Comparison of ENCODE assay signal across 11 cellular contexts in genomic region chr19:45599286-45599685, GRCh38. TPM values are rescaled to one million over a fixed set of nuclear protein-coding genes. Genes with fewer than 3 reads are reported as not detected.
DNase-seq lines count a peak whose midpoint lies in the region; ATAC-seq, FAIRE-seq and TF ChIP-seq lines count a peak whose summit lies in the region.
"Had no signal": no experiment of that assay in that cellular context is flagged by ENCODE, and none has a peak within 500 bp of the region (broad histone marks: within the 10 kb centered on the region; RNA-seq: fewer than 3 reads in every experiment).

No MANE protein-coding gene starts in this region.

- no peak for TF ChIP-seq POLR2A in GM12878 (IDR thresholded peaks at IDR 0.05; ENCODE audit: low read depth, low read length)
- no peak for TF ChIP-seq POLR2A in sigmoid colon (IDR thresholded peaks at IDR 0.05)

- no peak for TF ChIP-seq RAD21 in GM12878 (IDR thresholded peaks at IDR 0.05; ENCODE audit: insufficient read depth, low read depth, low read length)

- TF ChIP-seq CTCF in GM12878 (IDR thresholded peaks at IDR 0.05 in 2 of 3, conservative IDR thresholded peaks at IDR 0.05 in 1 of 3; ENCODE audit: control insufficient read depth in 2 of 3, extremely low read depth in 1 of 3, insufficient read depth in 1 of 3, low read depth in 3 of 3, low read length in 3 of 3) (no peak; a peak in 1 of 6 replicates), neutrophil (IDR thresholded peaks at IDR 0.05) (no peak), sigmoid colon (IDR thresholded peaks at IDR 0.05) (no peak)

- no peaks in the 10 kb centered on the region for H4K20me1 ChIP-seq in GM12878 (ENCODE audit: control insufficient read depth, insufficient read depth)

- H3K36me3 ChIP-seq in H7 (replicated peaks; ENCODE audit: control insufficient read depth, insufficient read depth, low read length) (no peaks in the 10 kb centered on the region), GM12878 (ENCODE audit: control insufficient read depth in 2 of 2, insufficient read depth in 2 of 2, low read length in 1 of 2) (no peaks in the 10 kb centered on the region), neutrophil (no peaks in the 10 kb centered on the region), sigmoid colon (no peaks in the 10 kb centered on the region)

- H3K4me1 ChIP-seq in GM12878 (ENCODE audit: control insufficient read depth, insufficient read depth, low read length) (no peaks in the 10 kb centered on the region), neutrophil (ENCODE audit: control insufficient read depth in 1 of 2, insufficient read depth in 1 of 2, low read depth in 1 of 2, low read length in 1 of 2) (peaks cover 54 to 63% of the 10 kb centered on the region in 2 experiments), sigmoid colon (peaks cover 0 to 10% (median 3%) of the 10 kb centered on the region in 4 donors)
- H3K4me1 ChIP-seq: Caco-2 had no signal

- POLR2A ChIA-PET in GM12878 (lab: Charles Lee), result no interaction called here

- no peak for FAIRE-seq in GM12878 (lab: Jason Lieb, UNC)

- SMC1A ChIA-PET in GM12878 (lab: Charles Lee; ENCODE audit: uncharacterized antibody, unreplicated experiment), result no interaction called here

- in situ Hi-C loops in GM12878 (cut with MboI), result no loop called here

- no peak overlapping the region for H3K9ac ChIP-seq in GM12878 (ENCODE audit: control insufficient read depth, insufficient read depth, low read length)

- intact Hi-C loops in GM12878 (cut with micrococcal nuclease; ENCODE audit: unreplicated experiment) (no loop called here), sigmoid colon (cut with DNase I) (no loop called here)

- H3K27me3 ChIP-seq in H7 (ENCODE audit: control insufficient read depth, insufficient read depth, low read length), result peaks cover 61% of the 10 kb centered on the region
- H3K27me3 ChIP-seq in GM12878 (replicated peaks in 1 of 2; ENCODE audit: control insufficient read depth in 2 of 2, insufficient read depth in 2 of 2, low read length in 1 of 2), result peaks cover 4 to 19% of the 10 kb centered on the region in 2 experiments
- H3K27me3 ChIP-seq in neutrophil, result peaks cover 42% of the 10 kb centered on the region
- H3K27me3 ChIP-seq in sigmoid colon, result peaks cover 15 to 100% (median 70%) of the 10 kb centered on the region in 3 donors

- no peak overlapping the region for H3K4me2 ChIP-seq in GM12878 (ENCODE audit: control insufficient read depth, insufficient read depth)

- RAD21 ChIA-PET in GM12878 (lab: Charles Lee; ENCODE audit: unreplicated experiment), result no interaction called here

- H3K9me3 ChIP-seq in GM12878 (replicated peaks; ENCODE audit: control insufficient read depth, insufficient read depth, low read length), result no peaks in the 10 kb centered on the region
- no peaks in the 10 kb centered on the region for H3K9me3 ChIP-seq in neutrophil
- H3K9me3 ChIP-seq in sigmoid colon, result no peaks in the 10 kb centered on the region
- H3K9me3 ChIP-seq: Caco-2 had no signal

- H3K27ac ChIP-seq in GM12878 (ENCODE audit: control insufficient read depth, insufficient read depth) (no peak overlapping the region), neutrophil (peak overlapping the region; percentile 82), sigmoid colon (peak overlapping the region in 2 of 4 donors; percentile 29 to 46)
- H3K27ac ChIP-seq: SK-N-MC had no signal

- no TSS peak for BruUV-seq in GM12878 (replicated peaks; lab: Mats Ljungman, UMichigan)

- H3K4me3 ChIP-seq in H7 (ENCODE audit: insufficient read depth, low read depth, low read length) (no peak overlapping the region), GM12878 (no peak overlapping the region), neutrophil (ENCODE audit: low read depth in 1 of 2, low read length in 1 of 2) (peak overlapping the region in 1 of 2 experiments; percentile 50), sigmoid colon (no peak overlapping the region)
- H3K4me3 ChIP-seq: SK-N-MC had no signal

- H2AFZ ChIP-seq in GM12878 (ENCODE audit: control insufficient read depth, low read depth, low read length), result no peak overlapping the region

- CTCF ChIA-PET in GM12878 (lab: Yijun Ruan, JAX), result no interaction called here

- no peaks in the 10 kb centered on the region for H3K79me2 ChIP-seq in GM12878 (ENCODE audit: control insufficient read depth, insufficient read depth, low read length)

- TF ChIP-seq EP300 in GM12878 (IDR thresholded peaks at IDR 0.05; ENCODE audit: borderline replicate concordance in 1 of 2, control insufficient read depth in 1 of 2, low read depth in 2 of 2, low read length in 2 of 2), result no peak
- TF ChIP-seq EP300 in sigmoid colon (IDR thresholded peaks at IDR 0.05), result no peak

- 0% methylated on average over 12 of the region's 13 CpGs for WGBS in GM12878 (ENCODE audit: insufficient coverage, insufficient replicate concordance, low lambda C conversion rate, missing lambda C conversion rate)
- 8 to 16% methylated on average over 13 of the region's 13 CpGs for WGBS in sigmoid colon, 2 donors

- ATAC-seq in GM12878, result peak; percentile 50

- DNase-seq in H7, result peak; percentile 77
- DNase-seq in GM12878 (ENCODE audit: low read depth, low spot score), result no peak
- no peak for DNase-seq in sigmoid colon
- DNase-seq in NCI-H187 treated with DMSO at 0.1 percent for 48 hours (lab: John Stamatoyannopoulos, UW), result no peak
- DNase-seq: amygdala; Caco-2; effector CD8-positive, alpha-beta T cell; posterior cingulate gyrus; stimulated activated CD4-positive, alpha-beta T cell treated with anti-CD3 and anti-CD28 coated beads, Interleukin-2, amount 100 ng/mL, for 24 hours had no signal

TF ChIP-seq in GM12878, 131 proteins besides CTCF, POLR2A, EP300 and RAD21 (continues in another document):
- no peak for TF ChIP-seq CREB1 (IDR thresholded peaks at IDR 0.05; ENCODE audit: low read depth)

RNA-seq across cellular contexts. Expression of gene GPR4, which starts 2.7 kb away (rescaled TPM):
- total RNA-seq in H7 (2014; rRNA removed; shearing (Covaris generic)), result 0.07 and 0.41 TPM in 2 replicates
- 0.10 TPM in 1 of 2 replicates, not detected in the other for total RNA-seq in GM12878 (2013; cell fraction: nucleolus; rRNA removed)
- total RNA-seq in GM12878 (2014; rRNA removed), result not detected in 2 replicates
- not detected in 2 replicates for total RNA-seq in GM12878 (2014; rRNA removed; fragmentation: Illumina TruSeq; extraction: Trizol)
- not detected in 2 replicates for total RNA-seq in GM12878 (2021)
- polyA plus RNA-seq in GM12878 (2011; ENCODE audit: low read depth), result not detected
- polyA plus RNA-seq in GM12878 (2011; rRNA removed), result not detected in 2 replicates
- polyA plus RNA-seq in GM12878 (2011; cell fraction: cytosol; rRNA removed), result 0.07 TPM in 1 of 2 replicates, not detected in the other
- polyA plus RNA-seq in GM12878 (2011; cell fraction: nucleus; rRNA removed), result 0.12 and 0.13 TPM in 2 replicates
- polyA plus RNA-seq in GM12878 (2012), result not detected in 2 replicates
- not detected in 2 replicates for polyA plus RNA-seq in GM12878 (2014; fragmentation: Illumina TruSeq; extraction: Trizol)
- polyA plus RNA-seq in GM12878 (2014; fragmentation: Nextera tagmentation; extraction: Ambion mirVana), result not detected
- polyA plus RNA-seq in GM12878 (2014; rRNA removed), result 0.03 TPM in 1 of 2 replicates, not detected in the other
- not detected for polyA plus RNA-seq in GM12878 (2016; fragmentation: Nextera tagmentation; extraction: Ambion mirVana)
- not detected in 2 replicates for polyA minus RNA-seq in GM12878 (2011; rRNA and poly(A)+ RNA removed)
- not detected in 2 replicates for polyA minus RNA-seq in GM12878 (2011; cell fraction: cytosol; rRNA and poly(A)+ RNA removed)
- not detected in 2 replicates for polyA minus RNA-seq in GM12878 (2011; cell fraction: nucleus; rRNA and poly(A)+ RNA removed)
- total RNA-seq in sigmoid colon, result 1 to 10 TPM in 1 of 4 donors, under 1 TPM in 3; 0.55 to 1.9 (median 0.85) TPM
- polyA plus RNA-seq in sigmoid colon, result 1 to 10 TPM in 2 of 3 donors, under 1 TPM in 1; 0.46 to 1.8 (median 1.8) TPM
- total RNA-seq: Caco-2 had no signal

RNA-seq across cellular contexts. Expression of gene OPA3, which starts 14.7 kb away (rescaled TPM):
- total RNA-seq in H7 (2014; rRNA removed; shearing (Covaris generic)), result 12.6 and 14.2 TPM in 2 replicates
- 11.7 and 16.1 TPM in 2 replicates for total RNA-seq in GM12878 (2013; cell fraction: nucleolus; rRNA removed)
- total RNA-seq in GM12878 (2014; rRNA removed), result 5.9 and 8.0 TPM in 2 replicates
- total RNA-seq in GM12878 (2014; rRNA removed; fragmentation: Illumina TruSeq; extraction: Trizol), result 9.8 and 10.0 TPM in 2 replicates
- total RNA-seq in GM12878 (2021), result 18.1 and 22.2 TPM in 2 replicates
- polyA plus RNA-seq in GM12878 (2011; ENCODE audit: low read depth), result 4.2 TPM
- 15.0 and 24.3 TPM in 2 replicates for polyA plus RNA-seq in GM12878 (2011; rRNA removed)
- polyA plus RNA-seq in GM12878 (2011; cell fraction: cytosol; rRNA removed), result 32.7 and 39.1 TPM in 2 replicates
- 9.0 and 14.1 TPM in 2 replicates for polyA plus RNA-seq in GM12878 (2011; cell fraction: nucleus; rRNA removed)
- polyA plus RNA-seq in GM12878 (2012), result 7.4 and 7.6 TPM in 2 replicates
- 10.6 and 12.8 TPM in 2 replicates for polyA plus RNA-seq in GM12878 (2014; fragmentation: Illumina TruSeq; extraction: Trizol)
- polyA plus RNA-seq in GM12878 (2014; fragmentation: Nextera tagmentation; extraction: Ambion mirVana), result 1 to 10 TPM; 2.2 to 2.3 TPM
- 11.4 and 13.8 TPM in 2 replicates for polyA plus RNA-seq in GM12878 (2014; rRNA removed)
- 10 to 100 TPM; 21.7 to 22.4 TPM for polyA plus RNA-seq in GM12878 (2016; fragmentation: Nextera tagmentation; extraction: Ambion mirVana)
- 23.6 and 30.2 TPM in 2 replicates for polyA minus RNA-seq in GM12878 (2011; rRNA and poly(A)+ RNA removed)
- polyA minus RNA-seq in GM12878 (2011; cell fraction: cytosol; rRNA and poly(A)+ RNA removed), result 8.1 and 10.3 TPM in 2 replicates
- polyA minus RNA-seq in GM12878 (2011; cell fraction: nucleus; rRNA and poly(A)+ RNA removed), result 1.6 and 3.3 TPM in 2 replicates
- 1 to 10 TPM; 5.4 to 9.9 (median 8.1) TPM for total RNA-seq in sigmoid colon
- 10 to 100 TPM in 1 of 3 donors, 1 to 10 TPM in 2; 3.0 to 11.3 (median 4.4) TPM for polyA plus RNA-seq in sigmoid colon

RNA-seq across cellular contexts. Expression of gene EML2, which starts 39.9 kb away (rescaled TPM):
- total RNA-seq in H7 (2014; rRNA removed; shearing (Covaris generic)), result 42.5 and 48.6 TPM in 2 replicates
- total RNA-seq in GM12878 (2013; cell fraction: nucleolus; rRNA removed), result 163 and 188 TPM in 2 replicates
- 44.0 and 46.7 TPM in 2 replicates for total RNA-seq in GM12878 (2014; rRNA removed)
- 23.4 and 23.8 TPM in 2 replicates for total RNA-seq in GM12878 (2014; rRNA removed; fragmentation: Illumina TruSeq; extraction: Trizol)
- total RNA-seq in GM12878 (2021), result 64.0 and 72.2 TPM in 2 replicates
- polyA plus RNA-seq in GM12878 (2011; ENCODE audit: low read depth), result 29.8 TPM
- polyA plus RNA-seq in GM12878 (2011; rRNA removed), result 28.4 and 47.7 TPM in 2 replicates
- 56.3 and 65.9 TPM in 2 replicates for polyA plus RNA-seq in GM12878 (2011; cell fraction: cytosol; rRNA removed)
- 324 and 327 TPM in 2 replicates for polyA plus RNA-seq in GM12878 (2011; cell fraction: nucleus; rRNA removed)
- 60.4 and 77.9 TPM in 2 replicates for polyA plus RNA-seq in GM12878 (2012)
- polyA plus RNA-seq in GM12878 (2014; fragmentation: Illumina TruSeq; extraction: Trizol), result 18.2 and 25.3 TPM in 2 replicates
- 1 to 10 TPM; 1.6 to 2.2 TPM for polyA plus RNA-seq in GM12878 (2014; fragmentation: Nextera tagmentation; extraction: Ambion mirVana)
- polyA plus RNA-seq in GM12878 (2014; rRNA removed), result 56.1 and 56.6 TPM in 2 replicates
- polyA plus RNA-seq in GM12878 (2016; fragmentation: Nextera tagmentation; extraction: Ambion mirVana), result 10 to 100 TPM; 27.4 to 27.6 TPM
- polyA minus RNA-seq in GM12878 (2011; rRNA and poly(A)+ RNA removed), result 48.7 and 64.3 TPM in 2 replicates
- polyA minus RNA-seq in GM12878 (2011; cell fraction: cytosol; rRNA and poly(A)+ RNA removed), result 22.5 and 26.9 TPM in 2 replicates
- polyA minus RNA-seq in GM12878 (2011; cell fraction: nucleus; rRNA and poly(A)+ RNA removed), result 71.6 and 94.8 TPM in 2 replicates
- total RNA-seq in sigmoid colon, result 10 to 100 TPM; 10.4 to 34.6 (median 14.7) TPM
- 10 to 100 TPM; 40.2 to 75.6 (median 40.5) TPM for polyA plus RNA-seq in sigmoid colon
